23 cellular contexts compared by ENCODE assay signal in genomic region chr6:148348335-148348734, GRCh38. TPM values are rescaled to one million over a fixed set of nuclear protein-coding genes. Genes with fewer than 3 reads are reported as not detected.
"Had no signal": no experiment of that assay in that cellular context is flagged by ENCODE, and none has a peak within 500 bp of the region (broad histone marks: within the 10 kb centered on the region; RNA-seq: fewer than 3 reads in every experiment).

No MANE protein-coding gene starts in this region.

- H3K27ac ChIP-seq: epithelial cell of prostate, left lung, tibial nerve had no signal

- H3K27me3 Mint-ChIP-seq: progenitor cell of endocrine pancreas had no signal

- H3K36me3 ChIP-seq: left lung, tibial nerve had no signal

- H3K9me3 Mint-ChIP-seq: activated B cell treated with CpG ODN at 0.5 μM for 24 hours; activated naive CD4-positive, alpha-beta T cell treated with anti-CD3 and anti-CD28 coated beads for 36 hours; activated T-cell treated with anti-CD3 and anti-CD28 coated beads, Interleukin-2, amount 50 U/mL, for 24 hours; activated T-helper 2 cell treated with anti-CD3 and anti-CD28 coated beads, Interferon-gamma antibody, Interleukin-2, Interleukin-4, amounts not matched to agents 10 μg/mL and 5 μg/mL and 100 μg/mL, durations not matched to agents 14 hours and 24 hours and 36 hours; effector memory CD8-positive, alpha-beta T cell; nephron had no signal

- ATAC-seq: activated CD8-positive, alpha-beta T cell treated with anti-CD3 and anti-CD28 coated beads, Interleukin-2, amount 10 ng/mL, durations not matched to agents 7 days and 5 days; effector memory CD8-positive, alpha-beta T cell; left lung had no signal

- H3K4me3 ChIP-seq: left lung, tibial nerve had no signal

- H3K4me3 Mint-ChIP-seq: activated B cell treated with CpG ODN at 0.5 μM for 24 hours; activated CD8-positive, alpha-beta T cell treated with anti-CD3 and anti-CD28 coated beads, Interleukin-2, amount 10 ng/mL, durations not matched to agents 7 days and 5 days; activated naive CD4-positive, alpha-beta T cell treated with anti-CD3 and anti-CD28 coated beads for 36 hours; activated T-cell treated with anti-CD3 and anti-CD28 coated beads, Interleukin-2, amount 50 U/mL, for 24 hours; effector memory CD8-positive, alpha-beta T cell; nephron had no signal

- H3K27ac Mint-ChIP-seq: activated B cell treated with CpG ODN at 0.5 μM for 24 hours; activated CD8-positive, alpha-beta T cell treated with anti-CD3 and anti-CD28 coated beads, Interleukin-2, amount 10 ng/mL, durations not matched to agents 7 days and 5 days; activated naive CD4-positive, alpha-beta T cell treated with anti-CD3 and anti-CD28 coated beads for 36 hours; activated T-cell treated with anti-CD3 and anti-CD28 coated beads, Interleukin-2, amount 50 U/mL, for 24 hours; activated T-helper 2 cell treated with anti-CD3 and anti-CD28 coated beads, Interferon-gamma antibody, Interleukin-2, Interleukin-4, amounts not matched to agents 10 μg/mL and 5 μg/mL and 100 μg/mL, durations not matched to agents 14 hours and 24 hours and 36 hours; effector memory CD8-positive, alpha-beta T cell; nephron had no signal

- H3K27me3 ChIP-seq: tibial nerve had no signal

- FAIRE-seq: kidney, TTC549 had no signal

- H3K9me3 ChIP-seq: left lung, tibial nerve had no signal

- DNase-seq: activated B cell treated with CpG ODN at 0.5 μM for 24 hours; activated CD4-positive, alpha-beta T cell treated with anti-CD3 and anti-CD28 coated beads for 4 hours; activated CD8-positive, alpha-beta T cell treated with anti-CD3 and anti-CD28 coated beads, Interleukin-2, amount 10 ng/mL, durations not matched to agents 7 days and 5 days; activated naive CD4-positive, alpha-beta T cell treated with anti-CD3 and anti-CD28 coated beads for 36 hours; activated T-cell treated with anti-CD3 and anti-CD28 coated beads, Interleukin-2, amount 50 U/mL, for 24 hours; anterior cingulate cortex; caudate nucleus; effector memory CD8-positive, alpha-beta T cell; foreskin fibroblast; hippocampal formation; kidney; left lung; midbrain; stimulated activated CD8-positive, alpha-beta memory T cell treated with anti-CD3 and anti-CD28 coated beads, Interleukin-4, amount 100 ng/mL, for 48 hours; stimulated activated naive CD4-positive, alpha-beta T cell treated with Interleukin-2 at 50 U/mL for 16 hours; SW 1271; T-helper 2 cell had no signal

RNA-seq across cellular contexts. Expression of gene SASH1, which starts 5.7 kb away (rescaled TPM):
- total RNA-seq: activated CD8-positive, alpha-beta T cell treated with anti-CD3 and anti-CD28 coated beads, Interleukin-2, amount 10 ng/mL, durations not matched to agents 7 days and 5 days; activated naive CD4-positive, alpha-beta T cell treated with anti-CD3 and anti-CD28 coated beads for 36 hours had no signal
